In the genomic region with DNA sequence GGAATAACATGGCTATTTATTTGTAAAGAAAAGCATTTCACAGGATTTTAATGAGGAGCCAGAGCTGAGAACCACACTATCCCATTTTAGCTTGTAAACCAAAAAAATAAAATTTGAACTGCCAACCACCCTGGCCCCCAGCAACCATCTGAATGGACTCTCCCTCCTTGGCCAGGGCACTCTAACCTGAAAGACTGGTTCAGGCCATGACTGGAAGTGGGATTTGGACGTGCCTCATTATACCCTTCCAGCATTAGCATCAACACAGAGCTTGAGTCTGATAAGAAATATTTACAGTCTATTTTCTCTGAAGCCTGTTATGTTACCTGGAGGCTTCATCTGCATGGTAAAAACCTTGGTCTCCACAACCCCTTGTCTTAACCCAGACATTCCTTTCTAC, we compare ENCODE assay signal across 13 cellular contexts.
"Had no signal": no experiment of that assay in that cellular context is flagged by ENCODE, and none has a peak within 500 bp of the region (broad histone marks: within the 10 kb centered on the region; RNA-seq: fewer than 3 reads in every experiment).

No MANE protein-coding gene starts in this region.

- H3K36me3 ChIP-seq: adrenal gland, neural progenitor cell, ovary, thyroid gland, vagina had no signal

- H3K27ac Mint-ChIP-seq: activated CD4-positive, alpha-beta memory T cell treated with anti-CD3 and anti-CD28 coated beads for 36 hours; activated naive CD4-positive, alpha-beta T cell treated with anti-CD3 and anti-CD28 coated beads for 36 hours; neural progenitor cell had no signal

- H3K9me3 ChIP-seq: adrenal gland, ovary, thyroid gland, vagina had no signal

- H3K27ac ChIP-seq: adrenal gland, neural progenitor cell, ovary, thyroid gland, vagina had no signal

- H3K4me1 ChIP-seq: adrenal gland had no signal

- DNase-seq: activated CD4-positive, alpha-beta memory T cell treated with anti-CD3 and anti-CD28 coated beads for 36 hours; activated CD4-positive, alpha-beta T cell treated with anti-CD3 and anti-CD28 coated beads for 1 hour; activated naive CD4-positive, alpha-beta T cell treated with anti-CD3 and anti-CD28 coated beads for 36 hours; adrenal gland; cerebellar nuclear complex; effector memory CD8-positive, alpha-beta T cell; left ventricle myocardium superior; ovary; T-helper 2 cell had no signal

- H3K4me3 Mint-ChIP-seq: activated CD4-positive, alpha-beta memory T cell treated with anti-CD3 and anti-CD28 coated beads for 36 hours; activated naive CD4-positive, alpha-beta T cell treated with anti-CD3 and anti-CD28 coated beads for 36 hours; dendritic cell treated with granulocyte-macrophage colony-stimulating factor and Interleukin-4, amounts not matched to agents 40 ng/mL and 50 ng/mL, for 4 days; effector memory CD8-positive, alpha-beta T cell; neural progenitor cell had no signal

- H3K27me3 ChIP-seq: adrenal gland, neural progenitor cell, ovary, thyroid gland, vagina had no signal

- H3K27me3 Mint-ChIP-seq: activated CD4-positive, alpha-beta memory T cell treated with anti-CD3 and anti-CD28 coated beads for 36 hours; dendritic cell treated with granulocyte-macrophage colony-stimulating factor and Interleukin-4, amounts not matched to agents 40 ng/mL and 50 ng/mL, for 4 days; effector memory CD8-positive, alpha-beta T cell had no signal

- H3K4me3 ChIP-seq: adrenal gland, neural progenitor cell, ovary, thyroid gland, vagina had no signal
